ENCODE assay signal across 9 cellular contexts in genomic region chr10:124704428-124704805, GRCh38. TPM values are rescaled to one million over a fixed set of nuclear protein-coding genes. Genes with fewer than 3 reads are reported as not detected.
A peak's percentile ranks its signal among the peaks of the same experiment; 100 is the strongest.
DNase-seq lines count a peak whose midpoint lies in the region; ATAC-seq lines count a peak whose summit lies in the region.
"Had no signal": no experiment of that assay in that cellular context is flagged by ENCODE, and none has a peak within 500 bp of the region (broad histone marks: within the 10 kb centered on the region; RNA-seq: fewer than 3 reads in every experiment).

No MANE protein-coding gene starts in this region.

- ATAC-seq in T-helper 17 cell (no peak), left cardiac atrium (no peak)
- ATAC-seq in stimulated activated memory B cell treated with anti-CD40 and anti-IgM and Interleukin-4, amounts not matched to agents 10 μg/mL and 1 μg/mL and 100 μg/mL, for 72 hours, result no peak

- H3K4me3 Mint-ChIP-seq in CD8-positive, alpha-beta memory T cell, result peak overlapping the region in 4 of 7 donors; percentile 29 to 86 (median 46)
- H3K4me3 Mint-ChIP-seq in T-helper 17 cell, result peak overlapping the region; percentile 72
- no peak overlapping the region for H3K4me3 Mint-ChIP-seq in stimulated activated memory B cell treated with anti-CD40 and anti-IgM and Interleukin-4, amounts not matched to agents 10 μg/mL and 1 μg/mL and 100 μg/mL, for 72 hours

- no peaks in the 10 kb centered on the region for H3K9me3 Mint-ChIP-seq in CD8-positive, alpha-beta memory T cell
- no peaks in the 10 kb centered on the region for H3K9me3 Mint-ChIP-seq in stimulated activated memory B cell treated with anti-CD40 and anti-IgM and Interleukin-4, amounts not matched to agents 10 μg/mL and 1 μg/mL and 100 μg/mL, for 72 hours

- H3K27me3 ChIP-seq in CD8-positive, alpha-beta memory T cell (ENCODE audit: insufficient read depth, low read length, poor library complexity, severe bottlenecking), result no peaks in the 10 kb centered on the region

- intact Hi-C loops in left cardiac atrium (cut with DNase I), result no loop called here

- peaks cover 95 to 100% (median 99%) of the 10 kb centered on the region in 3 donors for H3K4me1 Mint-ChIP-seq in CD8-positive, alpha-beta memory T cell
- H3K4me1 Mint-ChIP-seq in T-helper 17 cell, result peaks cover 84% of the 10 kb centered on the region
- H3K4me1 Mint-ChIP-seq in stimulated activated memory B cell treated with anti-CD40 and anti-IgM and Interleukin-4, amounts not matched to agents 10 μg/mL and 1 μg/mL and 100 μg/mL, for 72 hours, result peaks cover 96% of the 10 kb centered on the region

- peak overlapping the region; percentile 93 to 99 (median 98) for H3K27ac Mint-ChIP-seq in CD8-positive, alpha-beta memory T cell
- peak overlapping the region; percentile 100 for H3K27ac Mint-ChIP-seq in T-helper 17 cell
- H3K27ac Mint-ChIP-seq in stimulated activated memory B cell treated with anti-CD40 and anti-IgM and Interleukin-4, amounts not matched to agents 10 μg/mL and 1 μg/mL and 100 μg/mL, for 72 hours, result peak overlapping the region; percentile 100

- CTCF ChIA-PET in CD8-positive, alpha-beta memory T cell (lab: Charles Lee), result interaction anchor here (1.1 to 15.2 kb wide), 8 partner anchors 8 to 164 kb away, joined by 3 to 312 read pairs (median 8); no protein-coding TSS in a partner anchor

- no peaks in the 10 kb centered on the region for H3K27me3 Mint-ChIP-seq in CD8-positive, alpha-beta memory T cell
- H3K27me3 Mint-ChIP-seq in T-helper 17 cell, result no peaks in the 10 kb centered on the region
- H3K27me3 Mint-ChIP-seq in stimulated activated memory B cell treated with anti-CD40 and anti-IgM and Interleukin-4, amounts not matched to agents 10 μg/mL and 1 μg/mL and 100 μg/mL, for 72 hours, result no peaks in the 10 kb centered on the region

- POLR2A ChIA-PET in CD8-positive, alpha-beta memory T cell (lab: Charles Lee), result interaction anchor here (2.9 kb wide), 1 partner anchor 14 kb away, joined by 18 read pairs; no protein-coding TSS in a partner anchor

- H3K9me3 ChIP-seq in CD8-positive, alpha-beta memory T cell (ENCODE audit: low read length), result no peaks in the 10 kb centered on the region
- H3K9me3 ChIP-seq in T-helper 17 cell (ENCODE audit: control insufficient read depth, low read length, poor library complexity, severe bottlenecking), result no peaks in the 10 kb centered on the region

- H3K36me3 Mint-ChIP-seq in CD8-positive, alpha-beta memory T cell, result peaks cover 0 to 68% (median 0%) of the 10 kb centered on the region in 3 donors
- H3K36me3 Mint-ChIP-seq in T-helper 17 cell (ENCODE audit: low read depth), result peaks cover 3% of the 10 kb centered on the region
- H3K36me3 Mint-ChIP-seq in stimulated activated memory B cell treated with anti-CD40 and anti-IgM and Interleukin-4, amounts not matched to agents 10 μg/mL and 1 μg/mL and 100 μg/mL, for 72 hours, result peaks cover 43% of the 10 kb centered on the region

- peaks cover 99% of the 10 kb centered on the region for H3K4me1 ChIP-seq in CD8-positive, alpha-beta memory T cell (ENCODE audit: insufficient read depth, low read length)

- H3K4me3 ChIP-seq in CD8-positive, alpha-beta memory T cell (ENCODE audit: low read length), result no peak overlapping the region

- no peak overlapping the region for H3K27ac ChIP-seq in CD8-positive, alpha-beta memory T cell (ENCODE audit: low read depth, low read length)

- DNase-seq in CD8-positive, alpha-beta memory T cell, result peak in 1 of 5 donors; percentile 13
- DNase-seq in T-helper 17 cell, result no peak
- DNase-seq in left cardiac atrium, result peak; percentile 12
- no peak for DNase-seq in NCI-H1048 (lab: John Stamatoyannopoulos, UW)
- no peak for DNase-seq in dermis blood vessel endothelial cell
- no peak for DNase-seq in inferior parietal cortex (ENCODE audit: extremely low spot score)
- DNase-seq in DMS 273 (lab: John Stamatoyannopoulos, UW; ENCODE audit: unreplicated experiment), result no peak
- DNase-seq: Calu3 had no signal

- peaks cover 4% of the 10 kb centered on the region for H3K36me3 ChIP-seq in CD8-positive, alpha-beta memory T cell (ENCODE audit: insufficient read depth, low read length)

RNA-seq across cellular contexts. Expression of gene FAM53B, which starts 39.8 kb away (rescaled TPM):
- total RNA-seq in CD8-positive, alpha-beta memory T cell, result 10 to 100 TPM; 28.8 to 29.2 TPM
- polyA plus RNA-seq in CD8-positive, alpha-beta memory T cell, result 41.6 TPM
- total RNA-seq in T-helper 17 cell (10 to 100 TPM; 68.5 to 69.2 TPM), left cardiac atrium (10 to 100 TPM; 23.3 to 31.4 TPM), dermis blood vessel endothelial cell (30.5 and 36.5 TPM in 2 replicates)
